In genomic region chr5:56815657-56816545, GRCh38 we compare ENCODE assay signal across 8 cellular contexts. TPM values are rescaled to one million over a fixed set of nuclear protein-coding genes. Genes with fewer than 3 reads are reported as not detected.
DNase-seq lines count a peak whose midpoint lies in the region; ATAC-seq and TF ChIP-seq lines count a peak whose summit lies in the region.

No MANE protein-coding gene starts in this region.

- WGBS in lower leg skin, 2 donors = 1 to 2% methylated on average over 19 to 59 of the region's 116 CpGs

- H3K4me3 ChIP-seq in WI38 (ENCODE audit: low read depth, low read length) (peak overlapping the region; percentile 86), choroid plexus epithelial cell (ENCODE audit: low read depth, low read length) (peak overlapping the region; percentile 76), lower leg skin (ENCODE audit: low read depth, poor library complexity, severe bottlenecking) (peak overlapping the region; percentile 80)

- intact Hi-C loops in lower leg skin (cut with DNase I; ENCODE audit: low total_unique reads) = loop anchor here (10.0 kb wide), 1 partner anchor 359 kb away; the partner anchor contains the start of gene GPBP1

- in situ Hi-C loops in Caki2 (cut with HindIII; ENCODE audit: low pct_unique_long_range_greater_than_20kb, low sequenced_read_pairs) = no loop called here

- TF ChIP-seq POLR2A in lower leg skin (IDR thresholded peaks at IDR 0.05) = no peak

- DNase-seq in Caki2 (ENCODE audit: low read depth) = peak; percentile 35
- DNase-seq in HT-29 (ENCODE audit: low spot score) = peak; percentile 44
- peak; percentile 10 for DNase-seq in choroid plexus epithelial cell (ENCODE audit: low read depth)
- peak in 1 of 2 donors; percentile 91 for DNase-seq in lower leg skin (ENCODE audit: low spot score in 2 of 2)
- peak; percentile 26 for DNase-seq in stimulated activated CD8-positive, alpha-beta memory T cell treated with anti-CD3 and anti-CD28 coated beads, Interleukin-7, amount 100 ng/mL, for 24 hours (ENCODE audit: low read depth)
- DNase-seq in NCI-H1694 (lab: John Stamatoyannopoulos, UW) = no peak

- TF ChIP-seq CTCF in WI38 (IDR thresholded peaks at IDR 0.05; ENCODE audit: low read depth, low read length) = no peak
- no peak for TF ChIP-seq CTCF in choroid plexus epithelial cell (conservative IDR thresholded peaks at IDR 0.05; ENCODE audit: low read depth, low read length)
- TF ChIP-seq CTCF in lower leg skin (IDR thresholded peaks at IDR 0.05) = no peak

- ATAC-seq in GM21423 (IDR thresholded peaks at IDR 0.05; ENCODE audit: unreplicated experiment) = peak; percentile 27

RNA-seq across cellular contexts. Expression of gene MAP3K1, which starts 0.6 kb away (rescaled TPM):
- total RNA-seq in Caki2 (2014; rRNA removed; shearing (Covaris generic); ENCODE audit: low replicate concordance) = 32.4 and 38.0 TPM in 2 replicates
- 17.7 and 18.4 TPM in 2 replicates for total RNA-seq in HT-29 (2014; rRNA removed; shearing (Covaris generic))
- total RNA-seq in lower leg skin = 10 to 100 TPM; 63.7 to 92.8 (median 68.9) TPM
